In genomic region chr2:234468503-234468902, GRCh38 we compare ENCODE assay signal across 21 cellular contexts. TPM values are rescaled to one million over a fixed set of nuclear protein-coding genes. Genes with fewer than 3 reads are reported as not detected.
DNase-seq lines count a peak whose midpoint lies in the region; ATAC-seq and TF ChIP-seq lines count a peak whose summit lies in the region.
"Had no signal": no experiment of that assay in that cellular context is flagged by ENCODE, and none has a peak within 500 bp of the region (broad histone marks: within the 10 kb centered on the region; RNA-seq: fewer than 3 reads in every experiment).

No MANE protein-coding gene starts in this region.

- TF ChIP-seq CTCF in heart right ventricle (IDR thresholded peaks at IDR 0.05), result no peak
- no peak for TF ChIP-seq CTCF in suprapubic skin (IDR thresholded peaks at IDR 0.05)

- H3K27ac ChIP-seq in heart right ventricle, result peak overlapping the region in 3 of 10 donors; percentile 43 to 71 (median 63)
- peak overlapping the region; percentile 75 for H3K27ac ChIP-seq in suprapubic skin
- no peak overlapping the region for H3K27ac ChIP-seq in CD8-positive, alpha-beta memory T cell (ENCODE audit: low read depth, low read length)
- H3K27ac ChIP-seq: ovary had no signal

- H3K36me3 ChIP-seq in heart right ventricle (no peaks in the 10 kb centered on the region), suprapubic skin (no peaks in the 10 kb centered on the region)
- no peaks in the 10 kb centered on the region for H3K36me3 ChIP-seq in CD8-positive, alpha-beta memory T cell (ENCODE audit: insufficient read depth, low read length)
- H3K36me3 ChIP-seq: HAP-1, ovary had no signal

- no peak for TF ChIP-seq POLR2A in suprapubic skin (IDR thresholded peaks at IDR 0.05)

- CTCF ChIA-PET in CD8-positive, alpha-beta memory T cell (lab: Charles Lee), result interaction anchor here (0.8 to 3.8 kb wide), 3 partner anchors 15 to 194 kb away, joined by 3 to 11 read pairs (median 4); no protein-coding TSS in a partner anchor

- H3K36me3 Mint-ChIP-seq in activated T-cell treated with anti-CD3 and anti-CD28 coated beads, Interleukin-2, amount 50 U/mL, for 4 hours (ENCODE audit: insufficient read depth), result no peaks in the 10 kb centered on the region
- peaks cover 0 to 4% (median 0%) of the 10 kb centered on the region in 3 donors for H3K36me3 Mint-ChIP-seq in CD8-positive, alpha-beta memory T cell
- H3K36me3 Mint-ChIP-seq: WTC11 had no signal

- H3K4me3 Mint-ChIP-seq in activated T-cell treated with anti-CD3 and anti-CD28 coated beads, Interleukin-2, amount 50 U/mL, for 4 hours, result no peak overlapping the region
- no peak overlapping the region for H3K4me3 Mint-ChIP-seq in CD8-positive, alpha-beta memory T cell
- H3K4me3 Mint-ChIP-seq: T-helper 1 cell treated with Interleukin-12 subunit alpha and Interleukin-12 subunit beta and Interleukin-4 antibody, amounts not matched to agents 30 μg/mL and 1 μg/mL, for 36 hours; WTC11 had no signal

- DNase-seq in activated T-cell treated with anti-CD3 and anti-CD28 coated beads, Interleukin-2, amount 50 U/mL, for 1 hour, result peak; percentile 11
- no peak for DNase-seq in activated T-cell treated with anti-CD3 and anti-CD28 coated beads, Interleukin-2, amount 50 U/mL, for 4 hours
- DNase-seq in cerebellar cortex (ENCODE audit: low spot score) (peak; percentile 69), heart right ventricle (peak; percentile 56 to 67), suprapubic skin (ENCODE audit: low spot score in 2 of 2) (no peak), 8988T (no peak)
- DNase-seq in CD8-positive, alpha-beta memory T cell, result no peak
- DNase-seq: activated T-cell treated with anti-CD3 and anti-CD28 coated beads, Interleukin-2, amount 50 U/mL, for 72 hours; GDM1; NCI-H146; NCI-H774; ovary; SIG-M5; stimulated activated naive CD4-positive, alpha-beta T cell had no signal

- H3K27me3 Mint-ChIP-seq in activated T-cell treated with anti-CD3 and anti-CD28 coated beads, Interleukin-2, amount 50 U/mL, for 4 hours (ENCODE audit: low read depth), result no peaks in the 10 kb centered on the region
- no peaks in the 10 kb centered on the region for H3K27me3 Mint-ChIP-seq in CD8-positive, alpha-beta memory T cell

- no peak for ATAC-seq in activated T-cell treated with anti-CD3 and anti-CD28 coated beads, Interleukin-2, amount 50 U/mL, for 4 hours
- ATAC-seq in heart right ventricle, result peak; percentile 77 to 98 (median 94)
- ATAC-seq in HG02852 (IDR thresholded peaks at IDR 0.05; ENCODE audit: unreplicated experiment), result no peak
- ATAC-seq: activated naive CD4-positive, alpha-beta T cell treated with anti-CD3 and anti-CD28 coated beads, Interleukin-2, amount 50 U/mL, for 72 hours; HepG2; sciatic nerve; WTC11 had no signal

- H3K9me3 ChIP-seq in heart right ventricle (peaks cover 0 to 7% (median 0%) of the 10 kb centered on the region in 11 donors), suprapubic skin (no peaks in the 10 kb centered on the region)
- H3K9me3 ChIP-seq in CD8-positive, alpha-beta memory T cell (ENCODE audit: low read length), result no peaks in the 10 kb centered on the region
- H3K9me3 ChIP-seq: HAP-1, ovary had no signal

- TF ChIP-seq EP300 in suprapubic skin (IDR thresholded peaks at IDR 0.05), result no peak

- POLR2A ChIA-PET in CD8-positive, alpha-beta memory T cell (lab: Charles Lee), result no interaction called here

- H3K4me3 ChIP-seq in heart right ventricle (no peak overlapping the region), suprapubic skin (no peak overlapping the region)
- H3K4me3 ChIP-seq in CD8-positive, alpha-beta memory T cell (ENCODE audit: low read length), result no peak overlapping the region
- H3K4me3 ChIP-seq: HAP-1, ovary had no signal

- peaks cover 0 to 4% (median 0%) of the 10 kb centered on the region in 9 donors for H3K4me1 ChIP-seq in heart right ventricle
- H3K4me1 ChIP-seq in suprapubic skin, result peaks cover 41% of the 10 kb centered on the region
- H3K4me1 ChIP-seq in CD8-positive, alpha-beta memory T cell (ENCODE audit: insufficient read depth, low read length), result peaks cover 24% of the 10 kb centered on the region
- H3K4me1 ChIP-seq: HAP-1 had no signal

- 43 to 61% methylated on average over 5 of the region's 5 CpGs for WGBS in heart right ventricle, 2 donors
- 48% methylated on average over 5 of the region's 5 CpGs for WGBS in suprapubic skin

- H3K27ac Mint-ChIP-seq in CD8-positive, alpha-beta memory T cell, result peak overlapping the region in 3 of 8 donors; percentile 10 to 82 (median 49)
- H3K27ac Mint-ChIP-seq: activated naive CD4-positive, alpha-beta T cell treated with anti-CD3 and anti-CD28 coated beads, Interleukin-2, amount 50 U/mL, for 72 hours; activated T-cell treated with anti-CD3 and anti-CD28 coated beads, Interleukin-2, amount 50 U/mL, for 72 hours; T-helper 1 cell treated with Interleukin-12 subunit alpha and Interleukin-12 subunit beta and Interleukin-4 antibody, amounts not matched to agents 30 μg/mL and 1 μg/mL, for 36 hours; WTC11 had no signal

- peaks cover 49% of the 10 kb centered on the region for H3K4me1 Mint-ChIP-seq in activated T-cell treated with anti-CD3 and anti-CD28 coated beads, Interleukin-2, amount 50 U/mL, for 4 hours (ENCODE audit: low read depth)
- peaks cover 25 to 42% (median 40%) of the 10 kb centered on the region in 3 donors for H3K4me1 Mint-ChIP-seq in CD8-positive, alpha-beta memory T cell
- H3K4me1 Mint-ChIP-seq: WTC11 had no signal

- H3K27me3 ChIP-seq in heart right ventricle, result no peaks in the 10 kb centered on the region
- H3K27me3 ChIP-seq in suprapubic skin, result no peaks in the 10 kb centered on the region
- no peaks in the 10 kb centered on the region for H3K27me3 ChIP-seq in CD8-positive, alpha-beta memory T cell (ENCODE audit: insufficient read depth, low read length, poor library complexity, severe bottlenecking)
- H3K27me3 ChIP-seq: ovary had no signal

- H3K9me3 Mint-ChIP-seq in activated T-cell treated with anti-CD3 and anti-CD28 coated beads, Interleukin-2, amount 50 U/mL, for 4 hours, result no peaks in the 10 kb centered on the region
- no peaks in the 10 kb centered on the region for H3K9me3 Mint-ChIP-seq in CD8-positive, alpha-beta memory T cell

- intact Hi-C loops in heart right ventricle (cut with DNase I), result no loop called here

RNA-seq across cellular contexts. Expression of gene ARL4C, which starts 28.4 kb away (rescaled TPM):
- total RNA-seq in activated T-cell treated with anti-CD3 and anti-CD28 coated beads, Interleukin-2, amount 50 U/mL, for 4 hours, result 10 to 100 TPM; 10.4 to 24.2 (median 23.7) TPM
- total RNA-seq in heart right ventricle (10 to 100 TPM in 1 of 10 donors, 1 to 10 TPM in 9; 1.1 to 13.3 (median 3.1) TPM), suprapubic skin (10 to 100 TPM; 35.8 to 64.4 (median 45.7) TPM)
- 1 to 10 TPM; 1.0 to 1.2 TPM for polyA plus RNA-seq in heart right ventricle
- 10 to 100 TPM; 54.0 to 54.7 TPM for total RNA-seq in CD8-positive, alpha-beta memory T cell
- 247 TPM for polyA plus RNA-seq in CD8-positive, alpha-beta memory T cell

Comparison
In these comparisons a context has a peak if more than half of its experiments do, and no peak if none do; other contexts are left out.
1. DNase-seq: peak in activated T-cell treated with anti-CD3 and anti-CD28 coated beads, Interleukin-2, amount 50 U/mL, for 1 hour (single experiment), cerebellar cortex (single experiment) and heart right ventricle (2 of 2); none in activated T-cell treated with anti-CD3 and anti-CD28 coated beads, Interleukin-2, amount 50 U/mL, for 4 hours (single experiment), suprapubic skin (0 of 2), CD8-positive, alpha-beta memory T cell (0 of 5) and 8988T (single experiment).
2. ATAC-seq: peak in heart right ventricle (8 of 8); none in activated T-cell treated with anti-CD3 and anti-CD28 coated beads, Interleukin-2, amount 50 U/mL, for 4 hours (0 of 2) and HG02852 (single experiment).